10 cellular contexts compared by ENCODE assay signal in the genomic region with DNA sequence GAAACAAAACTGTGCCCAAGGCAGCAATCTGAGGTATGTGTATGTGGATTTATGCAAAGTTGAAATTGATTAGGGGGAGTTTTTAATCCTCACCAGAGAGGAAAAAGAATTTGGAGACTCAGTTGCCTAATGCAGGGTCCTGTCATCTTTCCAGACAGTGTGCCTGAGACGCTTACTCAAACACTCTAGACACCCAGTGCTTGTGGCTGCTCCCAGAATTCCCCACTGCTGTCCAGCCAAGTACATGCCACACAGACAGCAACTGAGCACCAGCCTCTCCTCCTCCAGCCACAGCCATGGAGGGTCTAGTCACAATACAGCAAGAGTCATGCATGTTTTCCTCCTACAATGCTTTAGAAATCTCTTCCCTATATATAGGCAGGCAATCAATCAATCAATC.
A peak's percentile ranks its signal among the peaks of the same experiment; 100 is the strongest.
DNase-seq lines count a peak whose midpoint lies in the region; ATAC-seq and TF ChIP-seq lines count a peak whose summit lies in the region.
"Had no signal": no experiment of that assay in that cellular context is flagged by ENCODE, and none has a peak within 500 bp of the region (broad histone marks: within the 10 kb centered on the region; RNA-seq: fewer than 3 reads in every experiment).

No MANE protein-coding gene starts in this region.

- no peak overlapping the region for H3K4ac ChIP-seq in H9 (ENCODE audit: low read depth, low read length)

- no peaks in the 10 kb centered on the region for H3K23me2 ChIP-seq in H9 (ENCODE audit: insufficient read length, low read depth, low read length, poor library complexity, severe bottlenecking)

- no peak overlapping the region for H3K4me3 Mint-ChIP-seq in H9
- H3K4me3 Mint-ChIP-seq in MCF 10A (ENCODE audit: unreplicated experiment), result no peak overlapping the region
- no peak overlapping the region for H3K4me3 Mint-ChIP-seq in stimulated activated memory B cell treated with anti-CD40 and anti-IgM and Interleukin-4, amounts not matched to agents 10 μg/mL and 1 μg/mL and 100 μg/mL, for 72 hours
- H3K4me3 Mint-ChIP-seq: activated CD4-positive, alpha-beta T cell treated with anti-CD3 and anti-CD28 coated beads, Interleukin-2, amount 10 ng/mL, durations not matched to agents 7 days and 5 days had no signal

- no peak overlapping the region for H4K5ac ChIP-seq in H9 (ENCODE audit: insufficient read length, low read depth, low read length)

- no peak overlapping the region for H2BK5ac ChIP-seq in H9 (ENCODE audit: insufficient read length, low read length)

- H2BK20ac ChIP-seq in H9 (ENCODE audit: low read depth, low read length, poor library complexity, severe bottlenecking), result no peak overlapping the region

- H3K27me3 ChIP-seq in H9 (ENCODE audit: insufficient read depth, low read length) (no peaks in the 10 kb centered on the region), hepatocyte (no peaks in the 10 kb centered on the region), skeletal muscle tissue (ENCODE audit: control insufficient read depth in 3 of 3, insufficient read depth in 3 of 3, low read length in 3 of 3) (no peaks in the 10 kb centered on the region)

- H3K9me3 ChIP-seq in H9 (ENCODE audit: control insufficient read depth, low read depth, low read length) (no peaks in the 10 kb centered on the region), hepatocyte (ENCODE audit: low read depth) (no peaks in the 10 kb centered on the region), skeletal muscle tissue (ENCODE audit: control insufficient read depth in 3 of 3, low read length in 3 of 3) (no peaks in the 10 kb centered on the region)

- H3K79me2 ChIP-seq in H9 (ENCODE audit: insufficient read depth, low read length), result no peaks in the 10 kb centered on the region
- H3K79me2 ChIP-seq in hepatocyte, result peaks cover 5% of the 10 kb centered on the region

- H3K14ac ChIP-seq in H9 (ENCODE audit: insufficient read depth, low read length), result no peak overlapping the region

- no CpG with 5 or more reads among the region's 1 CpG for WGBS in H9 (ENCODE audit: extremely low coverage, insufficient read length, low lambda C conversion rate)
- 47% methylated on average over 1 of the region's 1 CpG for WGBS in hepatocyte (ENCODE audit: low lambda C conversion rate, missing lambda C conversion rate)

- no peaks in the 10 kb centered on the region for H3K9me2 ChIP-seq in hepatocyte (replicated peaks; ENCODE audit: insufficient read depth)

- H3K9ac ChIP-seq in H9 (ENCODE audit: extremely low read depth, insufficient read length, low read length) (no peak overlapping the region), skeletal muscle tissue (ENCODE audit: low read depth in 1 of 3, low read length in 3 of 3) (peak overlapping the region; percentile 62 to 72 (median 66))

- no peak overlapping the region for H3K4me3 ChIP-seq in hepatocyte
- H3K4me3 ChIP-seq in skeletal muscle tissue (ENCODE audit: low read length in 3 of 3), result no peak overlapping the region

- no peak overlapping the region for H3K18ac ChIP-seq in H9 (ENCODE audit: insufficient read length, low read depth, low read length)

- H3K27ac Mint-ChIP-seq in H9 (peak overlapping the region in 2 of 3 experiments; percentile 18 to 40; a peak in 2 of 7 replicates), MCF 10A (ENCODE audit: low read depth, unreplicated experiment) (peak overlapping the region; percentile 47)
- H3K27ac Mint-ChIP-seq in stimulated activated memory B cell treated with anti-CD40 and anti-IgM and Interleukin-4, amounts not matched to agents 10 μg/mL and 1 μg/mL and 100 μg/mL, for 72 hours, result no peak overlapping the region
- H3K27ac Mint-ChIP-seq: activated CD4-positive, alpha-beta T cell treated with anti-CD3 and anti-CD28 coated beads, Interleukin-2, amount 10 ng/mL, durations not matched to agents 7 days and 5 days had no signal

- H3K4me1 Mint-ChIP-seq in H9 (peaks cover 5 to 16% of the 10 kb centered on the region in 2 experiments), MCF 10A (ENCODE audit: insufficient read depth, unreplicated experiment) (no peaks in the 10 kb centered on the region)
- H3K4me1 Mint-ChIP-seq in stimulated activated memory B cell treated with anti-CD40 and anti-IgM and Interleukin-4, amounts not matched to agents 10 μg/mL and 1 μg/mL and 100 μg/mL, for 72 hours, result no peaks in the 10 kb centered on the region

- H2BK12ac ChIP-seq in H9 (ENCODE audit: insufficient read length, low read depth, low read length), result no peak overlapping the region

- H4K20me1 ChIP-seq in H9 (ENCODE audit: control insufficient read depth, insufficient read depth, insufficient read length) (no peaks in the 10 kb centered on the region), hepatocyte (ENCODE audit: insufficient read depth, poor library complexity, severe bottlenecking) (peaks cover 2% of the 10 kb centered on the region)

- intact Hi-C loops in MCF 10A (cut with micrococcal nuclease), result no loop called here

- H3K4me2 ChIP-seq in H9 (ENCODE audit: insufficient read depth, insufficient read length, low read length) (no peak overlapping the region), hepatocyte (peak overlapping the region; percentile 58)

- H2AFZ ChIP-seq in H9 (ENCODE audit: low read length), result no peak overlapping the region
- no peak overlapping the region for H2AFZ ChIP-seq in hepatocyte

- TF ChIP-seq CTCF in H9 (conservative IDR thresholded peaks at IDR 0.05), result no peak
- no peak for TF ChIP-seq CTCF in MCF 10A (IDR thresholded peaks at IDR 0.05; ENCODE audit: unreplicated experiment)
- no peak for TF ChIP-seq CTCF in hepatocyte (IDR thresholded peaks at IDR 0.05; ENCODE audit: poor library complexity)

- H3K4me1 ChIP-seq in H9 (ENCODE audit: insufficient read depth, low read length) (no peaks in the 10 kb centered on the region), hepatocyte (ENCODE audit: insufficient read depth) (peaks cover 60% of the 10 kb centered on the region), skeletal muscle tissue (ENCODE audit: control insufficient read depth in 3 of 3, insufficient read depth in 3 of 3, low read length in 3 of 3) (peaks cover 64 to 75% (median 70%) of the 10 kb centered on the region in 3 donors)

- H3K27me3 Mint-ChIP-seq in H9 (ENCODE audit: low read depth), result no peaks in the 10 kb centered on the region
- H3K27me3 Mint-ChIP-seq in MCF 10A (ENCODE audit: insufficient read depth, unreplicated experiment), result no peaks in the 10 kb centered on the region
- H3K27me3 Mint-ChIP-seq in stimulated activated memory B cell treated with anti-CD40 and anti-IgM and Interleukin-4, amounts not matched to agents 10 μg/mL and 1 μg/mL and 100 μg/mL, for 72 hours, result no peaks in the 10 kb centered on the region
- H3K27me3 Mint-ChIP-seq: activated CD4-positive, alpha-beta T cell treated with anti-CD3 and anti-CD28 coated beads, Interleukin-2, amount 10 ng/mL, durations not matched to agents 7 days and 5 days had no signal

- DNase-seq in H9 (no peak), MCF 10A (ENCODE audit: unreplicated experiment) (no peak), hepatocyte (ENCODE audit: low spot score) (no peak), SIG-M5 (lab: John Stamatoyannopoulos, UW) (no peak), SKM-1 (lab: John Stamatoyannopoulos, UW; ENCODE audit: unreplicated experiment) (no peak), AML-193 (lab: John Stamatoyannopoulos, UW) (no peak)
- DNase-seq: activated CD4-positive, alpha-beta T cell treated with anti-CD3 and anti-CD28 coated beads, Interleukin-2, amount 10 ng/mL, durations not matched to agents 7 days and 5 days; DMS 273 treated with DMSO at 0.1 percent for 48 hours had no signal

- CTCF ChIA-PET in MCF 10A (lab: Yijun Ruan, JAX), result no interaction called here

- H2AK5ac ChIP-seq in H9 (ENCODE audit: insufficient read length, low read length), result no peak overlapping the region

- H3K36me3 Mint-ChIP-seq in H9 (ENCODE audit: insufficient read depth in 1 of 3, low read depth in 3 of 3), result peaks cover 2 to 17% (median 6%) of the 10 kb centered on the region in 3 experiments; a peak in 6 of 7 replicates
- peaks cover 34% of the 10 kb centered on the region for H3K36me3 Mint-ChIP-seq in MCF 10A (ENCODE audit: insufficient read depth, unreplicated experiment)
- peaks cover 57% of the 10 kb centered on the region for H3K36me3 Mint-ChIP-seq in stimulated activated memory B cell treated with anti-CD40 and anti-IgM and Interleukin-4, amounts not matched to agents 10 μg/mL and 1 μg/mL and 100 μg/mL, for 72 hours

- H3K36me3 ChIP-seq in hepatocyte (replicated peaks; ENCODE audit: insufficient read depth, low read depth), result no peaks in the 10 kb centered on the region
- H3K36me3 ChIP-seq in skeletal muscle tissue (ENCODE audit: control insufficient read depth in 3 of 3, insufficient read depth in 3 of 3, low read length in 3 of 3), result peaks cover 3 to 15% (median 8%) of the 10 kb centered on the region in 3 donors

- no peak overlapping the region for H4K8ac ChIP-seq in H9 (replicated peaks; ENCODE audit: insufficient read length, low read depth, low read length)

- no peak overlapping the region for H4K91ac ChIP-seq in H9 (ENCODE audit: insufficient read length, low read depth, low read length)

- POLR2A ChIA-PET in MCF 10A (lab: Yijun Ruan, JAX), result no interaction called here

- no TSS peak for BruUV-seq in MCF 10A (replicated peaks; lab: Mats Ljungman, UMichigan)

- no peaks in the 10 kb centered on the region for H3K9me3 Mint-ChIP-seq in H9
- no peaks in the 10 kb centered on the region for H3K9me3 Mint-ChIP-seq in MCF 10A (ENCODE audit: unreplicated experiment)
- H3K9me3 Mint-ChIP-seq in stimulated activated memory B cell treated with anti-CD40 and anti-IgM and Interleukin-4, amounts not matched to agents 10 μg/mL and 1 μg/mL and 100 μg/mL, for 72 hours, result no peaks in the 10 kb centered on the region
- H3K9me3 Mint-ChIP-seq: activated CD4-positive, alpha-beta T cell treated with anti-CD3 and anti-CD28 coated beads, Interleukin-2, amount 10 ng/mL, durations not matched to agents 7 days and 5 days had no signal

- H2BK120ac ChIP-seq in H9 (ENCODE audit: low read depth, low read length, poor library complexity, severe bottlenecking), result no peak overlapping the region

- H3T11ph ChIP-seq in H9 (ENCODE audit: low read length), result no peak overlapping the region

- H3K27ac ChIP-seq in H9 (ENCODE audit: insufficient read length, low read depth, low read length) (no peak overlapping the region), hepatocyte (peak overlapping the region; percentile 90), skeletal muscle tissue (ENCODE audit: low read depth, low read length) (peak overlapping the region; percentile 93)

- H3K23ac ChIP-seq in H9 (ENCODE audit: insufficient read length, low read depth, low read length), result no peak overlapping the region

- no peaks in the 10 kb centered on the region for H3K79me1 ChIP-seq in H9 (ENCODE audit: insufficient read depth, low read depth, low read length, poor library complexity, severe bottlenecking)

- no peak overlapping the region for H2BK15ac ChIP-seq in H9 (ENCODE audit: low read depth, low read length)

- no peak overlapping the region for H3K56ac ChIP-seq in H9 (ENCODE audit: insufficient read length, low read depth, low read length)

- ATAC-seq in stimulated activated memory B cell treated with anti-CD40 and anti-IgM and Interleukin-4, amounts not matched to agents 10 μg/mL and 1 μg/mL and 100 μg/mL, for 72 hours, result no peak
